In the genomic region with DNA sequence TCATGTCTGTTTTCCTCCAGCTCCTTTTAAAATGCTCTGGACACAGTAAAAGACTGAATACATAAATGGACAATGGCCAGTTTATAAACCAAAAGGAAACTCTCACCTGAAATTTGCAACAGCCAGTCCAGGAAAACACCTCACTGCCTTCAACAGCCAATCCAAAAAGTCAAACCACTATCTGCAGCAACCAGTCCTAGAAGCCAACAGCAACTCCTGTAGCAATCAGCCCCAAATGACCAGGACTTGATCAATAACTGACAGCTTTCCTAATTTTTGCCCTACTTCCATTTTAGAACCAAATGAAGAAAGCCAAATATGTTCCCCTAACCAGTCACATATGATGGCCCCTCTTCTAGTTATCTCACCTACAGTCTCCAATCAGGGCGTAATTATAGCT, we compare ENCODE assay signal across 38 cellular contexts.
"Had no signal": no experiment of that assay in that cellular context is flagged by ENCODE, and none has a peak within 500 bp of the region (broad histone marks: within the 10 kb centered on the region; RNA-seq: fewer than 3 reads in every experiment).

No MANE protein-coding gene starts in this region.

- H3K27me3 Mint-ChIP-seq: activated naive CD4-positive, alpha-beta T cell treated with anti-CD3 and anti-CD28 coated beads, Interleukin-2, amount 10 ng/mL, durations not matched to agents 7 days and 5 days; activated naive CD4-positive, alpha-beta T cell treated with anti-CD3 and anti-CD28 coated beads, Interleukin-2, amount 50 U/mL, for 24 hours; activated naive CD8-positive, alpha-beta T cell; activated naive CD8-positive, alpha-beta T cell treated with anti-CD3 and anti-CD28 coated beads for 36 hours; activated naive CD8-positive, alpha-beta T cell treated with anti-CD3 and anti-CD28 coated beads, Interleukin-2, amount 10 ng/mL, durations not matched to agents 7 days and 5 days; activated naive CD8-positive, alpha-beta T cell treated with anti-CD3 and anti-CD28 coated beads, Interleukin-2, amount 50 U/mL, for 24 hours; activated T-helper 17 cell treated with anti-CD3 and anti-CD28 coated beads, Interleukin-2, amount 50 U/mL, for 72 hours; central memory CD8-positive, alpha-beta T cell had no signal

- DNase-seq: activated effector memory CD4-positive, alpha-beta T cell treated with anti-CD3 and anti-CD28 coated beads, Interleukin-2, amount 50 U/mL, for 16 hours; activated effector memory CD4-positive, alpha-beta T cell treated with Interleukin-2 at 50 U/mL for 16 hours; activated gamma-delta T cell treated with Interleukin-2 at 50 U/mL for 16 hours; activated naive CD4-positive, alpha-beta T cell; activated naive CD4-positive, alpha-beta T cell treated with anti-CD3 and anti-CD28 coated beads for 36 hours; activated naive CD4-positive, alpha-beta T cell treated with anti-CD3 and anti-CD28 coated beads, Interleukin-2, amount 10 ng/mL, durations not matched to agents 7 days and 5 days; activated naive CD4-positive, alpha-beta T cell treated with anti-CD3 and anti-CD28 coated beads, Interleukin-2, amount 50 U/mL, for 16 hours; activated naive CD4-positive, alpha-beta T cell treated with Interleukin-2 at 50 U/mL for 16 hours; activated naive CD8-positive, alpha-beta T cell treated with anti-CD3 and anti-CD28 coated beads for 36 hours; activated naive CD8-positive, alpha-beta T cell treated with anti-CD3 and anti-CD28 coated beads, Interleukin-2, amount 10 ng/mL, durations not matched to agents 7 days and 5 days; activated naive CD8-positive, alpha-beta T cell treated with anti-CD3 and anti-CD28 coated beads, Interleukin-2, amount 50 U/mL, for 24 hours; activated T-cell treated with anti-CD3 and anti-CD28 coated beads, Interleukin-2, amount 50 U/mL, for 1 hour; activated T-cell treated with anti-CD3 and anti-CD28 coated beads, Interleukin-2, amount 50 U/mL, for 24 hours; activated T-cell treated with anti-CD3 and anti-CD28 coated beads, Interleukin-2, amount 50 U/mL, for 4 hours; activated T-cell treated with anti-CD3 and anti-CD28 coated beads, Interleukin-2, amount 50 U/mL, for 48 hours; activated T-cell treated with anti-CD3 and anti-CD28 coated beads, Interleukin-2, amount 50 U/mL, for 72 hours; adrenal gland; amniotic stem cell; amygdala; anterior cingulate cortex; aorta; body of pancreas; brain microvascular endothelial cell; caudate nucleus; central memory CD4-positive, alpha-beta T cell; cerebellar nuclear complex had no signal

- H3K9me3 Mint-ChIP-seq: activated naive CD4-positive, alpha-beta T cell treated with anti-CD3 and anti-CD28 coated beads, Interleukin-2, amount 10 ng/mL, durations not matched to agents 7 days and 5 days; activated naive CD4-positive, alpha-beta T cell treated with anti-CD3 and anti-CD28 coated beads, Interleukin-2, amount 50 U/mL, for 24 hours; activated naive CD8-positive, alpha-beta T cell treated with anti-CD3 and anti-CD28 coated beads, Interleukin-2, amount 10 ng/mL, durations not matched to agents 7 days and 5 days; activated naive CD8-positive, alpha-beta T cell treated with anti-CD3 and anti-CD28 coated beads, Interleukin-2, amount 50 U/mL, for 24 hours; activated T-cell treated with anti-CD3 and anti-CD28 coated beads, Interleukin-2, amount 50 U/mL, for 24 hours; activated T-helper 1 cell treated with anti-CD3 and anti-CD28 coated beads, Interleukin-12 subunit alpha, Interleukin-12 subunit beta, Interleukin-2, Interleukin-4 antibody, amounts not matched to agents 30 ng/mL and 10 ng/mL and 1 ng/mL, durations not matched to agents 14 hours and 24 hours and 36 hours; activated T-helper 17 cell treated with anti-CD3 and anti-CD28 coated beads, Interleukin-2, amount 50 U/mL, for 72 hours had no signal

- H3K9me3 ChIP-seq: adrenal gland, ascending aorta, body of pancreas, breast epithelium had no signal

- H3K4me1 Mint-ChIP-seq: activated naive CD4-positive, alpha-beta T cell treated with anti-CD3 and anti-CD28 coated beads, Interleukin-2, amount 10 ng/mL, durations not matched to agents 7 days and 5 days; activated naive CD4-positive, alpha-beta T cell treated with anti-CD3 and anti-CD28 coated beads, Interleukin-2, amount 50 U/mL, for 24 hours; activated naive CD8-positive, alpha-beta T cell treated with anti-CD3 and anti-CD28 coated beads for 36 hours; activated naive CD8-positive, alpha-beta T cell treated with anti-CD3 and anti-CD28 coated beads, Interleukin-2, amount 10 ng/mL, durations not matched to agents 7 days and 5 days; activated naive CD8-positive, alpha-beta T cell treated with anti-CD3 and anti-CD28 coated beads, Interleukin-2, amount 50 U/mL, for 24 hours; activated T-helper 17 cell treated with anti-CD3 and anti-CD28 coated beads, Interleukin-2, amount 50 U/mL, for 72 hours; brain; central memory CD8-positive, alpha-beta T cell had no signal

- H3K27ac Mint-ChIP-seq: activated naive CD4-positive, alpha-beta T cell treated with anti-CD3 and anti-CD28 coated beads for 36 hours; activated naive CD4-positive, alpha-beta T cell treated with anti-CD3 and anti-CD28 coated beads, Interleukin-2, amount 10 ng/mL, durations not matched to agents 7 days and 5 days; activated naive CD4-positive, alpha-beta T cell treated with anti-CD3 and anti-CD28 coated beads, Interleukin-2, amount 50 U/mL, for 24 hours; activated naive CD4-positive, alpha-beta T cell treated with anti-CD3 and anti-CD28 coated beads, Interleukin-2, amount 50 U/mL, for 72 hours; activated naive CD8-positive, alpha-beta T cell; activated naive CD8-positive, alpha-beta T cell treated with anti-CD3 and anti-CD28 coated beads for 36 hours; activated naive CD8-positive, alpha-beta T cell treated with anti-CD3 and anti-CD28 coated beads, Interleukin-2, amount 10 ng/mL, durations not matched to agents 7 days and 5 days; activated naive CD8-positive, alpha-beta T cell treated with anti-CD3 and anti-CD28 coated beads, Interleukin-2, amount 50 U/mL, for 24 hours; activated T-cell treated with anti-CD3 and anti-CD28 coated beads, Interleukin-2, amount 50 U/mL, for 24 hours; activated T-cell treated with anti-CD3 and anti-CD28 coated beads, Interleukin-2, amount 50 U/mL, for 72 hours; activated T-helper 1 cell treated with anti-CD3 and anti-CD28 coated beads, Interleukin-12 subunit alpha, Interleukin-12 subunit beta, Interleukin-2, Interleukin-4 antibody, amounts not matched to agents 30 ng/mL and 10 ng/mL and 1 ng/mL, durations not matched to agents 14 hours and 24 hours and 36 hours; activated T-helper 17 cell treated with anti-CD3 and anti-CD28 coated beads, Interleukin-2, amount 50 U/mL, for 72 hours; activated T-helper 2 cell treated with anti-CD3 and anti-CD28 coated beads, Interferon-gamma antibody, Interleukin-2, Interleukin-4, amounts not matched to agents 10 μg/mL and 5 μg/mL and 100 μg/mL, durations not matched to agents 14 hours and 24 hours and 36 hours; brain had no signal

- H3K4me3 Mint-ChIP-seq: activated naive CD4-positive, alpha-beta T cell treated with anti-CD3 and anti-CD28 coated beads for 36 hours; activated naive CD4-positive, alpha-beta T cell treated with anti-CD3 and anti-CD28 coated beads, Interleukin-2, amount 10 ng/mL, durations not matched to agents 7 days and 5 days; activated naive CD4-positive, alpha-beta T cell treated with anti-CD3 and anti-CD28 coated beads, Interleukin-2, amount 50 U/mL, for 24 hours; activated naive CD8-positive, alpha-beta T cell; activated naive CD8-positive, alpha-beta T cell treated with anti-CD3 and anti-CD28 coated beads for 36 hours; activated naive CD8-positive, alpha-beta T cell treated with anti-CD3 and anti-CD28 coated beads, Interleukin-2, amount 10 ng/mL, durations not matched to agents 7 days and 5 days; activated naive CD8-positive, alpha-beta T cell treated with anti-CD3 and anti-CD28 coated beads, Interleukin-2, amount 50 U/mL, for 24 hours; activated T-cell treated with anti-CD3 and anti-CD28 coated beads, Interleukin-2, amount 50 U/mL, for 24 hours; activated T-cell treated with anti-CD3 and anti-CD28 coated beads, Interleukin-2, amount 50 U/mL, for 4 hours; activated T-cell treated with anti-CD3 and anti-CD28 coated beads, Interleukin-2, amount 50 U/mL, for 72 hours; activated T-helper 1 cell treated with anti-CD3 and anti-CD28 coated beads, Interleukin-12 subunit alpha, Interleukin-12 subunit beta, Interleukin-2, Interleukin-4 antibody, amounts not matched to agents 30 ng/mL and 10 ng/mL and 1 ng/mL, durations not matched to agents 14 hours and 24 hours and 36 hours; activated T-helper 17 cell treated with anti-CD3 and anti-CD28 coated beads, Interleukin-2, amount 50 U/mL, for 72 hours; brain; central memory CD8-positive, alpha-beta T cell had no signal

- H3K27ac ChIP-seq: adrenal gland, ascending aorta, body of pancreas, brain microvascular endothelial cell, breast epithelium, cardiac muscle cell had no signal

- H3K36me3 ChIP-seq: adrenal gland, ascending aorta, brain microvascular endothelial cell, breast epithelium, cardiac muscle cell had no signal

- H3K4me3 ChIP-seq: adrenal gland, ascending aorta, body of pancreas, breast epithelium, cardiac muscle cell had no signal

- H3K27me3 ChIP-seq: ascending aorta, body of pancreas, brain microvascular endothelial cell, cardiac muscle cell had no signal

- H3K36me3 Mint-ChIP-seq: activated naive CD4-positive, alpha-beta T cell treated with anti-CD3 and anti-CD28 coated beads, Interleukin-2, amount 10 ng/mL, durations not matched to agents 7 days and 5 days; activated naive CD4-positive, alpha-beta T cell treated with anti-CD3 and anti-CD28 coated beads, Interleukin-2, amount 50 U/mL, for 24 hours; activated naive CD4-positive, alpha-beta T cell treated with anti-CD3 and anti-CD28 coated beads, Interleukin-2, amount 50 U/mL, for 72 hours; activated naive CD8-positive, alpha-beta T cell; activated naive CD8-positive, alpha-beta T cell treated with anti-CD3 and anti-CD28 coated beads for 36 hours; activated naive CD8-positive, alpha-beta T cell treated with anti-CD3 and anti-CD28 coated beads, Interleukin-2, amount 10 ng/mL, durations not matched to agents 7 days and 5 days; brain had no signal

- H3K4me1 ChIP-seq: adrenal gland, ascending aorta, body of pancreas, breast epithelium had no signal

- FAIRE-seq: bronchial epithelial cell had no signal

- ATAC-seq: activated naive CD4-positive, alpha-beta T cell treated with anti-CD3 and anti-CD28 coated beads, Interleukin-2, amount 50 U/mL, for 72 hours; activated naive CD8-positive, alpha-beta T cell treated with anti-CD3 and anti-CD28 coated beads, Interleukin-2, amount 50 U/mL, for 24 hours; activated T-cell treated with anti-CD3 and anti-CD28 coated beads, Interleukin-2, amount 50 U/mL, for 4 hours; activated T-cell treated with anti-CD3 and anti-CD28 coated beads, Interleukin-2, amount 50 U/mL, for 72 hours; activated T-helper 17 cell treated with anti-CD3 and anti-CD28 coated beads, Interleukin-2, amount 50 U/mL, for 72 hours; body of pancreas had no signal
